Comparison of ENCODE assay signal across 8 cellular contexts in the genomic region with DNA sequence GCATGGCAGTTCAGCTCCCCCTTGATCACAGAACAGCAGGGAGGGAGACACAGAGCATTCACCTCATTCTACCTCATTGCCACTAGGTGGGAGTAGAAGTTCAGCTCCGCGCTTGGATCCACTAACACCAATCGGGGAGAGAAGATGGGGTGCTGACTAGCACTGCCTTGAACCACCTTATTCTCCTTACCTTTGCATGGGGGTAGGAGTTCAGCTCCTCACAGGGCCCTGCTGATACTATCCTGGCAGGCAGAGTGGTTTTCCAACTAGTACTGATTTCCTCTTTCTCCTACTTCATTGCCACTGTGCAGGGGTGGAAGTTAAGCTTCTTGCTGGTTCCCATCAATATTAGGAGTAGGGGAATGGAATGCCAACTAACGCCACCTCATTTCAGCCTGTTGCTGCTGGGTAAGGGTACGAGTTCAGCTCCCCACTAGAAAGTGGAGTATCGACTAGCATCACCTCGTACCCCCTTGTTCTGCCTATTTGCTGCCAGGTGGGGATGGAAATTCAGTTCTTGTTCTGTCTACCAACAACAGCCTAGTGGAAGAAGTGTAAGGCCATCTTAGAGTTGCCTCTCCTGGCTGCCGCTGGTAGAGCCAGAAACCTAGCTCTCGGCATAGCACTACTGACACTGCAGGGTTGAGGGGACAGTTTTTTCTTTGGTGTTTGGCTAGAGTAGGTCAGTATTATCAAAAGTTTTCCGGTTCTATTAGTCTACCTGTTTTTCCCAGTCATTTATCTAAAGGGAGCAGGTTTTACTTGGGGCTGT.
DNase-seq lines count a peak whose midpoint lies in the region; ATAC-seq, FAIRE-seq and TF ChIP-seq lines count a peak whose summit lies in the region.

No MANE protein-coding gene starts in this region.

- no peak overlapping the region for H3T11ph ChIP-seq in H9 (ENCODE audit: low read length)

- H3K4me3 Mint-ChIP-seq in H9 (no peak overlapping the region), nephron (no peak overlapping the region)

- peaks cover 0 to 4% of the 10 kb centered on the region in 2 experiments; a peak in 1 of 4 replicates for H3K4me1 Mint-ChIP-seq in H9
- no peaks in the 10 kb centered on the region for H3K4me1 Mint-ChIP-seq in nephron

- no peaks in the 10 kb centered on the region for H4K20me1 ChIP-seq in H9 (ENCODE audit: control insufficient read depth, insufficient read depth, insufficient read length)
- H4K20me1 ChIP-seq in SK-N-SH (ENCODE audit: insufficient read depth), result no peaks in the 10 kb centered on the region

- H4K91ac ChIP-seq in H9 (ENCODE audit: insufficient read length, low read depth, low read length), result no peak overlapping the region

- WGBS in A549 (ENCODE audit: missing lambda C conversion rate), result 14% methylated on average over 10 of the region's 10 CpGs
- WGBS in H9 (ENCODE audit: extremely low coverage, insufficient read length, low lambda C conversion rate), result no CpG with 5 or more reads among the region's 10 CpGs
- 55% methylated on average over 9 of the region's 10 CpGs for WGBS in SK-N-SH (ENCODE audit: low lambda C conversion rate)

- no peak overlapping the region for H3K14ac ChIP-seq in H9 (ENCODE audit: insufficient read depth, low read length)

- no peaks in the 10 kb centered on the region for H3K36me3 ChIP-seq in SK-N-SH (replicated peaks in 1 of 2; ENCODE audit: control insufficient read depth in 1 of 2, insufficient read depth in 2 of 2, low read length in 1 of 2)

- no peak overlapping the region for H4K8ac ChIP-seq in H9 (replicated peaks; ENCODE audit: insufficient read length, low read depth, low read length)

- no peak overlapping the region; a peak in 2 of 7 replicates for H3K27ac Mint-ChIP-seq in H9
- no peak overlapping the region for H3K27ac Mint-ChIP-seq in nephron

- no peak for TF ChIP-seq POLR2A in A549 (IDR thresholded peaks at IDR 0.05; ENCODE audit: low read length)

- H3K9ac ChIP-seq in H9 (ENCODE audit: extremely low read depth, insufficient read length, low read length) (no peak overlapping the region), SK-N-SH (no peak overlapping the region)

- no peak for FAIRE-seq in A549 (lab: Jason Lieb, UNC)

- CTCF ChIA-PET in A549 (lab: Yijun Ruan, JAX), result interaction anchor here (0.5 to 3.4 kb wide), 34 partner anchors 8 to 1393 kb away, joined by 3 to 33 read pairs (median 4); no protein-coding TSS in a partner anchor
- CTCF ChIA-PET in SK-N-SH (lab: Yijun Ruan, JAX), result interaction anchor here (0.6 to 5.9 kb wide), 115 partner anchors 8 to 1359 kb away, joined by 3 to 156 read pairs (median 4); no protein-coding TSS in a partner anchor

- H3K36me3 Mint-ChIP-seq in H9 (ENCODE audit: insufficient read depth in 1 of 3, low read depth in 3 of 3) (no peaks in the 10 kb centered on the region), nephron (ENCODE audit: low read depth) (no peaks in the 10 kb centered on the region)

- POLR2A ChIA-PET in A549 (lab: Yijun Ruan, JAX) (no interaction called here), SK-N-SH (lab: Yijun Ruan, JAX) (interaction anchor here (0.6 to 0.7 kb wide), 2 partner anchors 195 to 551 kb away, joined by 3 read pairs; a partner anchor contains a TSS)

- H3K27ac ChIP-seq in A549 (no peak overlapping the region), H9 (ENCODE audit: insufficient read length, low read depth, low read length) (no peak overlapping the region), SK-N-SH (ENCODE audit: low read depth in 2 of 2, low read length in 1 of 2) (peak overlapping the region in 1 of 2 experiments; percentile 60; a peak in 1 of 4 replicates)

- H3K9me3 ChIP-seq in A549, result no peaks in the 10 kb centered on the region
- no peaks in the 10 kb centered on the region for H3K9me3 ChIP-seq in H9 (ENCODE audit: control insufficient read depth, low read depth, low read length)
- no peaks in the 10 kb centered on the region for H3K9me3 ChIP-seq in SK-N-SH

- H3K4ac ChIP-seq in H9 (ENCODE audit: low read depth, low read length), result no peak overlapping the region

- H3K27me3 Mint-ChIP-seq in H9 (ENCODE audit: low read depth) (peaks cover 2% of the 10 kb centered on the region; the same call in 1 of the 2 replicates), nephron (ENCODE audit: low read depth) (peaks cover 4% of the 10 kb centered on the region)

- H3K4me3 ChIP-seq in A549 (no peak overlapping the region), SK-N-SH (ENCODE audit: low read depth in 2 of 2, low read length in 1 of 2) (no peak overlapping the region)

- no peak overlapping the region for H2BK120ac ChIP-seq in H9 (ENCODE audit: low read depth, low read length, poor library complexity, severe bottlenecking)

- H3F3A ChIP-seq in SK-N-SH (replicated peaks; ENCODE audit: insufficient read depth), result no peaks in the 10 kb centered on the region

- H3K4me1 ChIP-seq in A549 (no peaks in the 10 kb centered on the region), H9 (ENCODE audit: insufficient read depth, low read length) (no peaks in the 10 kb centered on the region), SK-N-SH (ENCODE audit: control insufficient read depth in 1 of 2, insufficient read depth in 2 of 2, low read depth in 1 of 2, low read length in 1 of 2) (peaks cover 0 to 6% of the 10 kb centered on the region in 2 experiments; a peak in 1 of 4 replicates)

- no peak overlapping the region for H2BK12ac ChIP-seq in H9 (ENCODE audit: insufficient read length, low read depth, low read length)

- no peak overlapping the region for H3K56ac ChIP-seq in H9 (ENCODE audit: insufficient read length, low read depth, low read length)

- no peaks in the 10 kb centered on the region for H3K9me3 Mint-ChIP-seq in H9
- no peaks in the 10 kb centered on the region for H3K9me3 Mint-ChIP-seq in nephron

- no peak overlapping the region for H2BK15ac ChIP-seq in H9 (ENCODE audit: low read depth, low read length)

- ATAC-seq in A549 (peak; percentile 98 to 99), esophagus mucosa (peak; percentile 68), HG02970 (IDR thresholded peaks at IDR 0.05; ENCODE audit: low FRiP score, unreplicated experiment) (no peak)

- peak; percentile 70 to 85 for TF ChIP-seq RAD21 in A549 (conservative IDR thresholded peaks at IDR 0.05 in 1 of 2, IDR thresholded peaks at IDR 0.05 in 1 of 2)
- TF ChIP-seq RAD21 in SK-N-SH (IDR thresholded peaks at IDR 0.05; ENCODE audit: low read length), result peak; percentile 98

- H3K18ac ChIP-seq in H9 (ENCODE audit: insufficient read length, low read depth, low read length), result no peak overlapping the region

- H3K4me2 ChIP-seq in A549 (no peak overlapping the region), H9 (ENCODE audit: insufficient read depth, insufficient read length, low read length) (no peak overlapping the region), SK-N-SH (no peak overlapping the region)

- H3K23ac ChIP-seq in H9 (ENCODE audit: insufficient read length, low read depth, low read length), result no peak overlapping the region

- DNase-seq in A549 (ENCODE audit: low read depth in 1 of 2, low spot score in 1 of 2), result peak; percentile 52 to 57
- DNase-seq in GM10266 (ENCODE audit: extremely low spot score), result peak; percentile 59
- DNase-seq in H9, result peak; percentile 79
- peak; percentile 52 to 77 for DNase-seq in Kasumi-1 (lab: John Stamatoyannopoulos, UW)
- peak; percentile 69 for DNase-seq in SK-N-SH

- no peak overlapping the region for H2BK5ac ChIP-seq in H9 (ENCODE audit: insufficient read length, low read length)

- H3K79me2 ChIP-seq in H9 (ENCODE audit: insufficient read depth, low read length), result no peaks in the 10 kb centered on the region
- H3K79me2 ChIP-seq in SK-N-SH (ENCODE audit: insufficient read depth), result no peaks in the 10 kb centered on the region

- no peak overlapping the region for H2BK20ac ChIP-seq in H9 (ENCODE audit: low read depth, low read length, poor library complexity, severe bottlenecking)

- H2AK5ac ChIP-seq in H9 (ENCODE audit: insufficient read length, low read length), result no peak overlapping the region

- TF ChIP-seq CTCF in A549 (IDR thresholded peaks at IDR 0.05) (peak; percentile 66), GM10266 (IDR thresholded peaks at IDR 0.05; ENCODE audit: control insufficient read depth, insufficient read depth, low read depth, missing control alignments) (peak; percentile 71), H9 (conservative IDR thresholded peaks at IDR 0.05) (peak; percentile 88), SK-N-SH (IDR thresholded peaks at IDR 0.05) (peak; percentile 84), nephron (IDR thresholded peaks at IDR 0.05; ENCODE audit: unreplicated experiment in 3 of 3) (peak; percentile 75 to 82 (median 81))

- no peaks in the 10 kb centered on the region for H3K79me1 ChIP-seq in H9 (ENCODE audit: insufficient read depth, low read depth, low read length, poor library complexity, severe bottlenecking)

- no peak for TF ChIP-seq EP300 in A549 (IDR thresholded peaks at IDR 0.05)
- TF ChIP-seq EP300 in SK-N-SH (IDR thresholded peaks at IDR 0.05; ENCODE audit: borderline replicate concordance in 1 of 2, low read depth in 1 of 2, low read length in 1 of 2), result no peak

- no peak overlapping the region for H4K5ac ChIP-seq in H9 (ENCODE audit: insufficient read length, low read depth, low read length)

- no peaks in the 10 kb centered on the region for H3K9me2 ChIP-seq in SK-N-SH

- H3K27me3 ChIP-seq in H9 (ENCODE audit: insufficient read depth, low read length), result no peaks in the 10 kb centered on the region
- no peaks in the 10 kb centered on the region for H3K27me3 ChIP-seq in SK-N-SH (ENCODE audit: insufficient read depth)

- no peaks in the 10 kb centered on the region for H3K23me2 ChIP-seq in H9 (ENCODE audit: insufficient read length, low read depth, low read length, poor library complexity, severe bottlenecking)

- no peak overlapping the region for H2AFZ ChIP-seq in H9 (ENCODE audit: low read length)
- H2AFZ ChIP-seq in SK-N-SH (ENCODE audit: low read depth), result no peak overlapping the region

TF ChIP-seq in A549, 52 proteins besides CTCF, POLR2A, EP300 and RAD21:
- TF ChIP-seq MAZ (IDR thresholded peaks at IDR 0.05; ENCODE audit: borderline replicate concordance, low read depth, low read length) (no peak), SMC3 (IDR thresholded peaks at IDR 0.05) (peak; percentile 41; the same call in 2 of the 3 replicates)

TF ChIP-seq in SK-N-SH, 30 proteins besides CTCF, POLR2A, EP300 and RAD21:
- peak; percentile 83 for TF ChIP-seq SMC3 (IDR thresholded peaks at IDR 0.05; ENCODE audit: low read depth, low read length)
- TF ChIP-seq RCOR1 (IDR thresholded peaks at IDR 0.05; ENCODE audit: low read length), result no peak
- no peak for TF ChIP-seq TEAD4 (IDR thresholded peaks at IDR 0.05; ENCODE audit: borderline replicate concordance, insufficient read depth)
